ENCODE assay signal across 20 cellular contexts in genomic region chr9:89009049-89009840, GRCh38. TPM values are rescaled to one million over a fixed set of nuclear protein-coding genes. Genes with fewer than 3 reads are reported as not detected.
DNase-seq lines count a peak whose midpoint lies in the region; ATAC-seq and TF ChIP-seq lines count a peak whose summit lies in the region.
"Had no signal": no experiment of that assay in that cellular context is flagged by ENCODE, and none has a peak within 500 bp of the region (broad histone marks: within the 10 kb centered on the region; RNA-seq: fewer than 3 reads in every experiment).

No MANE protein-coding gene starts in this region.

- no peak for ATAC-seq in activated CD8-positive, alpha-beta T cell treated with anti-CD3 and anti-CD28 coated beads, Interleukin-2, amount 10 ng/mL, durations not matched to agents 7 days and 5 days
- no peak for ATAC-seq in activated CD8-positive, alpha-beta T cell treated with anti-CD3 and anti-CD28 coated beads for 36 hours
- no peak for ATAC-seq in Panc1
- ATAC-seq in HG03159 (IDR thresholded peaks at IDR 0.05; ENCODE audit: unreplicated experiment), result no peak
- no peak for ATAC-seq in GM19455 (IDR thresholded peaks at IDR 0.05; ENCODE audit: unreplicated experiment)
- ATAC-seq: natural killer cell treated with Interleukin-12 subunit alpha and Interleukin-12 subunit beta and Interleukin-15 and Interleukin-18, amount 100 ng/mL, for 72 hours; psoas muscle; stimulated activated naive CD8-positive, alpha-beta T cell treated with anti-CD3 and anti-CD28 coated beads, Interleukin-15, Interleukin-2, amounts not matched to agents 100 U/mL and 50 U/mL, for 24 hours had no signal

- POLR2A ChIA-PET in activated CD8-positive, alpha-beta T cell treated with anti-CD3 and anti-CD28 coated beads, Interleukin-2, amount 10 ng/mL, durations not matched to agents 7 days and 5 days (lab: Charles Lee), result no interaction called here
- POLR2A ChIA-PET in activated CD8-positive, alpha-beta T cell treated with anti-CD3 and anti-CD28 coated beads for 36 hours (lab: Charles Lee), result no interaction called here
- POLR2A ChIA-PET in Panc1 (lab: Charles Lee), result no interaction called here

- no peak overlapping the region for H3K4me3 ChIP-seq in Panc1 (ENCODE audit: low read depth in 2 of 2, low read length in 2 of 2)
- H3K4me3 ChIP-seq in endodermal cell (ENCODE audit: low read length), result no peak overlapping the region
- H3K4me3 ChIP-seq in osteoblast (ENCODE audit: insufficient read depth, low read length), result no peak overlapping the region
- H3K4me3 ChIP-seq: psoas muscle had no signal

- H3K27ac ChIP-seq in Panc1 (ENCODE audit: low read length) (no peak overlapping the region), endodermal cell (ENCODE audit: low read depth, low read length) (no peak overlapping the region), osteoblast (ENCODE audit: low read depth, low read length) (no peak overlapping the region)
- H3K27ac ChIP-seq: psoas muscle had no signal

- in situ Hi-C loops in Panc1 (cut with HindIII; ENCODE audit: low pct_unique_long_range_greater_than_20kb, low sequenced_read_pairs), result no loop called here

- H3K36me3 ChIP-seq in Panc1 (ENCODE audit: control insufficient read depth, insufficient read depth, low read length) (no peaks in the 10 kb centered on the region), endodermal cell (ENCODE audit: control insufficient read depth, insufficient read depth, low read length) (peaks cover 11% of the 10 kb centered on the region), osteoblast (ENCODE audit: insufficient read depth, low read length) (no peaks in the 10 kb centered on the region)

- H4K20me1 ChIP-seq in osteoblast (ENCODE audit: insufficient read depth, low read length), result no peaks in the 10 kb centered on the region

- CTCF ChIA-PET in activated CD8-positive, alpha-beta T cell treated with anti-CD3 and anti-CD28 coated beads, Interleukin-2, amount 10 ng/mL, durations not matched to agents 7 days and 5 days (lab: Charles Lee), result no interaction called here
- CTCF ChIA-PET in activated CD8-positive, alpha-beta T cell treated with anti-CD3 and anti-CD28 coated beads for 36 hours (lab: Charles Lee), result no interaction called here
- CTCF ChIA-PET in Panc1 (lab: Charles Lee), result no interaction called here

- WGBS in endodermal cell (ENCODE audit: insufficient coverage in 1 of 2, insufficient read length in 1 of 2), 2 experiments, result 93 to 100% methylated on average over 13 to 15 of the region's 15 CpGs

- no peaks in the 10 kb centered on the region for H3K9me3 ChIP-seq in Panc1 (ENCODE audit: control insufficient read depth, insufficient read depth, low read depth, low read length)
- no peaks in the 10 kb centered on the region for H3K9me3 ChIP-seq in endodermal cell (ENCODE audit: control insufficient read depth, low read length)
- no peaks in the 10 kb centered on the region for H3K9me3 ChIP-seq in osteoblast (ENCODE audit: low read depth, low read length)
- H3K9me3 ChIP-seq: psoas muscle had no signal

- peak; percentile 9 for DNase-seq in activated CD8-positive, alpha-beta T cell treated with anti-CD3 and anti-CD28 coated beads, Interleukin-2, amount 10 ng/mL, durations not matched to agents 7 days and 5 days
- no peak for DNase-seq in activated CD8-positive, alpha-beta T cell treated with anti-CD3 and anti-CD28 coated beads for 36 hours
- no peak for DNase-seq in Panc1 (ENCODE audit: low read depth, low spot score)
- no peak for DNase-seq in endodermal cell
- DNase-seq in osteoblast (ENCODE audit: insufficient read length, low spot score, missing footprints), result no peak
- no peak for DNase-seq in pons (ENCODE audit: low spot score)
- DNase-seq: 8988T; activated CD4-positive, alpha-beta T cell treated with anti-CD3 and anti-CD28 coated beads, Interleukin-2, amount 10 ng/mL, durations not matched to agents 24 days and 14 days; activated naive CD8-positive, alpha-beta T cell treated with anti-CD3 and anti-CD28 coated beads, Interleukin-2, amount 10 ng/mL, durations not matched to agents 7 days and 5 days; activated T-cell treated with anti-CD3 and anti-CD28 coated beads, Interleukin-2, amount 50 U/mL, for 1 hour; CD4-positive, alpha-beta T cell; EL; NK-92 treated with Interleukin-12 subunit alpha and Interleukin-12 subunit beta, amount 100 ng/mL, for 24 hours; psoas muscle; SHP77; stimulated activated naive CD8-positive, alpha-beta T cell treated with anti-CD3 and anti-CD28 coated beads, Interleukin-15, Interleukin-2, amounts not matched to agents 100 U/mL and 50 U/mL, for 24 hours had no signal

- intact Hi-C loops in activated CD8-positive, alpha-beta T cell treated with anti-CD3 and anti-CD28 coated beads for 36 hours (cut with micrococcal nuclease), result no loop called here
- intact Hi-C loops in Panc1 (cut with micrococcal nuclease; ENCODE audit: unreplicated experiment), result no loop called here

- no peaks in the 10 kb centered on the region for H3K36me3 Mint-ChIP-seq in activated CD8-positive, alpha-beta T cell treated with anti-CD3 and anti-CD28 coated beads, Interleukin-2, amount 10 ng/mL, durations not matched to agents 7 days and 5 days (ENCODE audit: low read depth)
- H3K36me3 Mint-ChIP-seq in activated CD8-positive, alpha-beta T cell treated with anti-CD3 and anti-CD28 coated beads for 36 hours (ENCODE audit: low read depth), result no peaks in the 10 kb centered on the region
- H3K36me3 Mint-ChIP-seq in endodermal cell (ENCODE audit: low read depth), result peaks cover 7% of the 10 kb centered on the region
- H3K36me3 Mint-ChIP-seq: activated naive CD8-positive, alpha-beta T cell treated with anti-CD3 and anti-CD28 coated beads, Interleukin-2, amount 10 ng/mL, durations not matched to agents 7 days and 5 days; natural killer cell treated with Interleukin-12 subunit alpha and Interleukin-12 subunit beta and Interleukin-15 and Interleukin-18, amount 100 ng/mL, for 72 hours had no signal

- H3K4me1 Mint-ChIP-seq in activated CD8-positive, alpha-beta T cell treated with anti-CD3 and anti-CD28 coated beads, Interleukin-2, amount 10 ng/mL, durations not matched to agents 7 days and 5 days (ENCODE audit: low read depth), result no peaks in the 10 kb centered on the region
- H3K4me1 Mint-ChIP-seq in activated CD8-positive, alpha-beta T cell treated with anti-CD3 and anti-CD28 coated beads for 36 hours (ENCODE audit: low read depth), result no peaks in the 10 kb centered on the region
- peaks cover 11% of the 10 kb centered on the region for H3K4me1 Mint-ChIP-seq in endodermal cell
- H3K4me1 Mint-ChIP-seq: activated CD4-positive, alpha-beta T cell treated with anti-CD3 and anti-CD28 coated beads, Interleukin-2, amount 10 ng/mL, durations not matched to agents 24 days and 14 days; activated naive CD8-positive, alpha-beta T cell treated with anti-CD3 and anti-CD28 coated beads, Interleukin-2, amount 10 ng/mL, durations not matched to agents 7 days and 5 days; central memory CD8-positive, alpha-beta T cell had no signal

- TF ChIP-seq CTCF in activated CD8-positive, alpha-beta T cell treated with anti-CD3 and anti-CD28 coated beads for 36 hours (IDR thresholded peaks at IDR 0.05), result no peak
- TF ChIP-seq CTCF in Panc1 (IDR thresholded peaks at IDR 0.05), result 0 out of 2 replicates have a peak, but pooled peaks have one; percentile 12
- TF ChIP-seq CTCF in endodermal cell (conservative IDR thresholded peaks at IDR 0.05), result peak; percentile 51
- TF ChIP-seq CTCF in osteoblast (IDR thresholded peaks at IDR 0.05; ENCODE audit: extremely low read depth, low read depth, low read length), result peak; percentile 24

- H3K4me1 ChIP-seq in Panc1 (ENCODE audit: control insufficient read depth, insufficient read depth, low read length) (no peaks in the 10 kb centered on the region), endodermal cell (ENCODE audit: control insufficient read depth, insufficient read depth, low read length) (no peaks in the 10 kb centered on the region), osteoblast (ENCODE audit: insufficient read depth, low read length) (no peaks in the 10 kb centered on the region)
- H3K4me1 ChIP-seq: psoas muscle had no signal

- H3K9ac ChIP-seq in endodermal cell (ENCODE audit: extremely low read depth, low read length, poor library complexity, severe bottlenecking), result no peak overlapping the region

- H3K79me2 ChIP-seq in osteoblast (ENCODE audit: insufficient read depth, low read length), result no peaks in the 10 kb centered on the region

- H3K27ac Mint-ChIP-seq in activated CD8-positive, alpha-beta T cell treated with anti-CD3 and anti-CD28 coated beads, Interleukin-2, amount 10 ng/mL, durations not matched to agents 7 days and 5 days, result no peak overlapping the region
- H3K27ac Mint-ChIP-seq in activated CD8-positive, alpha-beta T cell treated with anti-CD3 and anti-CD28 coated beads for 36 hours, result no peak overlapping the region
- no peak overlapping the region for H3K27ac Mint-ChIP-seq in endodermal cell
- H3K27ac Mint-ChIP-seq: activated CD4-positive, alpha-beta T cell treated with anti-CD3 and anti-CD28 coated beads, Interleukin-2, amount 10 ng/mL, durations not matched to agents 24 days and 14 days; activated naive CD8-positive, alpha-beta T cell treated with anti-CD3 and anti-CD28 coated beads, Interleukin-2, amount 10 ng/mL, durations not matched to agents 7 days and 5 days; CD4-positive, alpha-beta T cell; natural killer cell treated with Interleukin-12 subunit alpha and Interleukin-12 subunit beta and Interleukin-15 and Interleukin-18, amount 100 ng/mL, for 72 hours had no signal

- H3K27me3 Mint-ChIP-seq in activated CD8-positive, alpha-beta T cell treated with anti-CD3 and anti-CD28 coated beads, Interleukin-2, amount 10 ng/mL, durations not matched to agents 7 days and 5 days (ENCODE audit: low read depth), result peaks cover 8% of the 10 kb centered on the region
- H3K27me3 Mint-ChIP-seq in activated CD8-positive, alpha-beta T cell treated with anti-CD3 and anti-CD28 coated beads for 36 hours, result no peaks in the 10 kb centered on the region
- H3K27me3 Mint-ChIP-seq in endodermal cell (ENCODE audit: insufficient read depth), result no peaks in the 10 kb centered on the region

- H3K4me2 ChIP-seq in osteoblast (ENCODE audit: insufficient read depth, low read length), result no peak overlapping the region

- H3K4me3 Mint-ChIP-seq in activated CD8-positive, alpha-beta T cell treated with anti-CD3 and anti-CD28 coated beads, Interleukin-2, amount 10 ng/mL, durations not matched to agents 7 days and 5 days, result no peak overlapping the region
- no peak overlapping the region for H3K4me3 Mint-ChIP-seq in activated CD8-positive, alpha-beta T cell treated with anti-CD3 and anti-CD28 coated beads for 36 hours
- no peak overlapping the region for H3K4me3 Mint-ChIP-seq in endodermal cell
- H3K4me3 Mint-ChIP-seq: activated CD4-positive, alpha-beta T cell treated with anti-CD3 and anti-CD28 coated beads, Interleukin-2, amount 10 ng/mL, durations not matched to agents 24 days and 14 days; activated naive CD8-positive, alpha-beta T cell treated with anti-CD3 and anti-CD28 coated beads, Interleukin-2, amount 10 ng/mL, durations not matched to agents 7 days and 5 days; CD4-positive, alpha-beta T cell; central memory CD8-positive, alpha-beta T cell; natural killer cell treated with Interleukin-12 subunit alpha and Interleukin-12 subunit beta and Interleukin-15 and Interleukin-18, amount 100 ng/mL, for 72 hours had no signal

- no TSS peak for BruUV-seq in Panc1 (replicated peaks; lab: Mats Ljungman, UMichigan)

- no peak overlapping the region for H2AFZ ChIP-seq in osteoblast (ENCODE audit: low read length)

- no peaks in the 10 kb centered on the region for H3K27me3 ChIP-seq in Panc1 (ENCODE audit: control insufficient read depth, insufficient read depth, low read length)
- H3K27me3 ChIP-seq in endodermal cell (ENCODE audit: control insufficient read depth, insufficient read depth, low read length, poor library complexity, severe bottlenecking), result no peaks in the 10 kb centered on the region
- no peaks in the 10 kb centered on the region for H3K27me3 ChIP-seq in osteoblast (ENCODE audit: insufficient read depth, low read length)

- H3K9me3 Mint-ChIP-seq in activated CD8-positive, alpha-beta T cell treated with anti-CD3 and anti-CD28 coated beads, Interleukin-2, amount 10 ng/mL, durations not matched to agents 7 days and 5 days (ENCODE audit: insufficient read depth), result no peaks in the 10 kb centered on the region
- H3K9me3 Mint-ChIP-seq in activated CD8-positive, alpha-beta T cell treated with anti-CD3 and anti-CD28 coated beads for 36 hours, result no peaks in the 10 kb centered on the region
- H3K9me3 Mint-ChIP-seq in endodermal cell, result no peaks in the 10 kb centered on the region
- H3K9me3 Mint-ChIP-seq: activated CD4-positive, alpha-beta T cell treated with anti-CD3 and anti-CD28 coated beads, Interleukin-2, amount 10 ng/mL, durations not matched to agents 24 days and 14 days; activated naive CD8-positive, alpha-beta T cell treated with anti-CD3 and anti-CD28 coated beads, Interleukin-2, amount 10 ng/mL, durations not matched to agents 7 days and 5 days; CD4-positive, alpha-beta T cell; central memory CD8-positive, alpha-beta T cell; natural killer cell treated with Interleukin-12 subunit alpha and Interleukin-12 subunit beta and Interleukin-15 and Interleukin-18, amount 100 ng/mL, for 72 hours had no signal

RNA-seq across cellular contexts. Expression of gene S1PR3, which starts 18.0 kb away (rescaled TPM):
- total RNA-seq in activated CD8-positive, alpha-beta T cell treated with anti-CD3 and anti-CD28 coated beads, Interleukin-2, amount 10 ng/mL, durations not matched to agents 7 days and 5 days, result not detected
- under 1 TPM; 0.36 to 0.58 TPM for total RNA-seq in activated CD8-positive, alpha-beta T cell treated with anti-CD3 and anti-CD28 coated beads for 36 hours
- 8.1 TPM for total RNA-seq in Panc1 (2021; ENCODE audit: unreplicated experiment)
- polyA plus RNA-seq in Panc1 (2012; ENCODE audit: insufficient read length), result 4.1 TPM
- 10 to 100 TPM; 53.6 to 95.2 TPM for total RNA-seq in endodermal cell
- polyA plus RNA-seq in endodermal cell (2013, experiment 1 of 2), result 21.5 TPM
- polyA plus RNA-seq in endodermal cell (2013, experiment 2 of 2), result 27.6 TPM
- 2.7 and 3.3 TPM in 2 replicates for total RNA-seq in osteoblast
- total RNA-seq: natural killer cell treated with Interleukin-12 subunit alpha and Interleukin-12 subunit beta and Interleukin-15 and Interleukin-18, amount 100 ng/mL, for 72 hours had no signal
